In the genomic region with DNA sequence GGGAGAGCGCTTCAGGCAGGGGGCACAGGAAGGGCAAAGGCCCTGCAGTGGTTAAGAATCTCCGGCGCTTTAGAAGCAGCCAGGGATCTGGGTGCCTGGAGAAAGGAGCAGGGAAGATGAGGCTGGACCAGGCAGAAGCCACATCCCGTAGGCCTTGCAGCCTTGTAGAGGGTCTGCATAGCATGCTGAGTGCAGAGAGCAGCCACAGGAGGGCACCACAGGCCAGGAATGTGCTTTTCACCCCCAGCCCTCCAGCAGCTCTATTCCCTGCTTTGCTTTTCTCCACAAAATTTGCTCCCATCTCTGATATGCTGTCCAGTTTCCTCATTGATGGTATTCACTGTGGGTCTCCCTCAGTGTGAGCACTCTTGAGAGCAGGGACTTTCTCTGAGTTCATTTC, we compare ENCODE assay signal across 10 cellular contexts. TPM values are rescaled to one million over a fixed set of nuclear protein-coding genes. Genes with fewer than 3 reads are reported as not detected.
DNase-seq lines count a peak whose midpoint lies in the region; ATAC-seq and TF ChIP-seq lines count a peak whose summit lies in the region.
"Had no signal": no experiment of that assay in that cellular context is flagged by ENCODE, and none has a peak within 500 bp of the region (broad histone marks: within the 10 kb centered on the region; RNA-seq: fewer than 3 reads in every experiment).

No MANE protein-coding gene starts in this region.

- WGBS in body of pancreas, 2 donors: 78 to 86% methylated on average over 4 of the region's 4 CpGs

- no peak overlapping the region for H3K27ac ChIP-seq in body of pancreas

- no peaks in the 10 kb centered on the region for H3K27me3 ChIP-seq in body of pancreas

- DNase-seq in NCI-H2227 (lab: John Stamatoyannopoulos, UW; ENCODE audit: unreplicated experiment) (peak; percentile 72), body of pancreas (peak in 2 of 4 donors; percentile 16 to 28), inferior parietal cortex (ENCODE audit: extremely low spot score) (peak; percentile 72), SIG-M5 (lab: John Stamatoyannopoulos, UW) (no peak)
- DNase-seq in stimulated activated naive CD8-positive, alpha-beta T cell treated with anti-CD3 and anti-CD28 coated beads, Interleukin-15, Interleukin-2, amounts not matched to agents 100 U/mL and 50 U/mL, for 24 hours: peak; percentile 17
- DNase-seq: natural killer cell had no signal

- peaks cover 2% of the 10 kb centered on the region for H3K4me1 ChIP-seq in body of pancreas

- TF ChIP-seq CTCF in GM12874 (IDR thresholded peaks at IDR 0.05; ENCODE audit: insufficient read depth, low read depth, low read length) (peak; percentile 50), body of pancreas (IDR thresholded peaks at IDR 0.05) (peak in 3 of 7 experiments; percentile 12 to 28 (median 28))

- H3K36me3 ChIP-seq in body of pancreas (replicated peaks in 1 of 2; ENCODE audit: insufficient read depth in 1 of 2, low read depth in 2 of 2): no peaks in the 10 kb centered on the region

- ATAC-seq in body of pancreas (peak; percentile 40), HG03280 (IDR thresholded peaks at IDR 0.05; ENCODE audit: unreplicated experiment) (no peak), GM18517 (IDR thresholded peaks at IDR 0.05; ENCODE audit: unreplicated experiment) (no peak)
- no peak for ATAC-seq in stimulated activated naive CD8-positive, alpha-beta T cell treated with anti-CD3 and anti-CD28 coated beads, Interleukin-15, Interleukin-2, amounts not matched to agents 100 U/mL and 50 U/mL, for 24 hours

- intact Hi-C loops in body of pancreas (cut with DNase I): no loop called here

- no peaks in the 10 kb centered on the region for H3K9me3 ChIP-seq in body of pancreas

- H3K4me3 ChIP-seq in body of pancreas: no peak overlapping the region

- TF ChIP-seq POLR2A in body of pancreas (IDR thresholded peaks at IDR 0.05): no peak

RNA-seq across cellular contexts. Expression of gene WDR62, which starts 5.7 kb away (rescaled TPM):
- total RNA-seq in body of pancreas: under 1 TPM; 0.26 to 0.33 TPM

RNA-seq across cellular contexts. Expression of gene THAP8, which starts 6.3 kb away (rescaled TPM):
- total RNA-seq in body of pancreas: 1 to 10 TPM; 1.3 to 6.0 TPM

RNA-seq across cellular contexts. Expression of gene CLIP3, which starts 27.8 kb away (rescaled TPM):
- 1 to 10 TPM; 3.3 to 4.9 TPM for total RNA-seq in body of pancreas

RNA-seq across cellular contexts. Expression of gene ALKBH6, which starts 46.4 kb away (rescaled TPM):
- 10 to 100 TPM in 1 of 2 donors, 1 to 10 TPM in 1; 9.6 to 33.0 TPM for total RNA-seq in body of pancreas

RNA-seq across cellular contexts. Expression of gene OVOL3, which starts 50.5 kb away (rescaled TPM):
- not detected for total RNA-seq in body of pancreas
- total RNA-seq: natural killer cell, T-cell had no signal
